10 cellular contexts compared by ENCODE assay signal in the genomic region with DNA sequence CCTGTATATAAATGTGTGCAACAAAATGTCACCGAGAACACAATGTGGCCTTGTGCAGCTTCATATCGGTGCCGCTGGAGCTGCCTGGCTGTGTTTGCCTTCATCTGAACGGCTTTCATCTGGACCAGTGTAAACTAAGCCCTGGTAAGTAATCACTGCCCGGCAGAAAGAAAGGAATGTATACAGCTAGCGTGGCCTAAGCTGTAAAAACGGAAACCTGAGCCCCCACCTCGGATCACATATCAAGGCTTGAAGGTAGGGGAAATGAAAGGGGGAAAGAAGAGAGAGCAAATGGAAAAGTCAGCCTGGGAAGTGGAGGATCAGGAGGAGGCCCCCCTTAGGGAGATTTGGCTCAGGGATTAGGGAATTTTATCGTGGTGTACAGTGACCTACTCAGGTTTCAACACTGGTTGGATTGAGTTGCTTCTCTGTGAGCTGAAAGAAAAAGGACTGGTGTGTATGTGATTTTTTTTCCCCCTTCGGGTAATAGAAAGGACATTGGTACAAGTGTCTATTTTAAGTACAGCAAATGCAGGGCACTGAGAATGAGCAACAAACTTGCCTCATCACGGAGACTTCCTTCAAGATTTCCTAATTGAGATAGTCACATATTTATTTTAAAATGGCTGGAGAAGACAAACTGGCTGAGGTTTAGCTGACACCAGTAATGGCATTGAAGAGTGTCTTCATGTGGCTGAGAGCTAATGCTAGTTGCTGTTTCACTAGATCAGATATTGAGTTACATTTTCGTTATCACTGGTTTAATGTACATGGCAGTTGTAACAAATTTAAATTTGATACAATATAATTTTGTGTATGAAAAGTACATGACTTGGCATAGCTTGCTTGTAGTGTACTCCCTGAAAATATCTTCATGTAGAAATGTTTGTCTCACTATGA. TPM values are rescaled to one million over a fixed set of nuclear protein-coding genes. Genes with fewer than 3 reads are reported as not detected.
A peak's percentile ranks its signal among the peaks of the same experiment; 100 is the strongest.
DNase-seq lines count a peak whose midpoint lies in the region; ATAC-seq, FAIRE-seq and TF ChIP-seq lines count a peak whose summit lies in the region.
"Had no signal": no experiment of that assay in that cellular context is flagged by ENCODE, and none has a peak within 500 bp of the region (broad histone marks: within the 10 kb centered on the region; RNA-seq: fewer than 3 reads in every experiment).

No MANE protein-coding gene starts in this region.

- 7% methylated on average over 12 of the region's 12 CpGs for WGBS in HepG2 (ENCODE audit: low lambda C conversion rate)
- WGBS in right lobe of liver (ENCODE audit: insufficient coverage, low coverage, low lambda C conversion rate, missing lambda C conversion rate) = 44% methylated on average over 12 of the region's 12 CpGs
- WGBS in aorta, 2 donors = 5 to 7% methylated on average over 12 of the region's 12 CpGs

- FAIRE-seq in HepG2 (lab: Jason Lieb, UNC) = peak; percentile 90

- H4K20me1 ChIP-seq in HepG2 (ENCODE audit: insufficient read depth, low read length) = no peaks in the 10 kb centered on the region; the same call in 1 of the 2 replicates

- DNase-seq in HepG2 (ENCODE audit: low spot score) (peak; percentile 98), right lobe of liver (no peak), astrocyte of the hippocampus (ENCODE audit: low read depth, low spot score) (peak; percentile 61), left lung (no peak), aorta (no peak), GDM1 (lab: John Stamatoyannopoulos, UW) (no peak)
- DNase-seq: activated T-cell treated with anti-CD3 and anti-CD28 coated beads, Interleukin-2, amount 50 U/mL, for 24 hours had no signal

- H3K4me2 ChIP-seq in HepG2 (ENCODE audit: low read depth, low read length) = peak overlapping the region; percentile 79

- CTCF ChIA-PET in HepG2 (lab: Yijun Ruan, JAX; ENCODE audit: low intra/inter-chr PET ratio, low total read pairs) = no interaction called here

- H3K9ac ChIP-seq in HepG2 (ENCODE audit: insufficient read depth, low read depth, low read length) = peak overlapping the region; percentile 75
- H3K9ac ChIP-seq: BLaER1 treated with 17β-estradiol and CSF1 and Interleukin-3, amounts not matched to agents 10 nM and 100 nM had no signal

- intact Hi-C loops in HepG2 (cut with micrococcal nuclease; ENCODE audit: unreplicated experiment) = loop anchor here (1.0 to 10.0 kb wide), 3 partner anchors 47 to 182 kb away; no protein-coding TSS in a partner anchor
- intact Hi-C loops in right lobe of liver (cut with DNase I) = no loop called here
- intact Hi-C loops in left lung (cut with DNase I) = no loop called here
- intact Hi-C loops in aorta (cut with DNase I) = loop anchor here (5.0 kb wide), 2 partner anchors 69 to 119 kb away; no protein-coding TSS in a partner anchor

- POLR2A ChIA-PET in HepG2 (lab: Yijun Ruan, JAX) = interaction anchor here (0.8 to 4.9 kb wide), 6 partner anchors 18 to 982 kb away, joined by 3 to 50 read pairs (median 4); a partner anchor contains a TSS

- TF ChIP-seq POLR2A in HepG2 (IDR thresholded peaks at IDR 0.05; ENCODE audit: insufficient read depth in 1 of 2, low read depth in 2 of 2, low read length in 2 of 2) (peak in 1 of 2 experiments; percentile 41; a peak in 1 of 4 replicates), right lobe of liver (IDR thresholded peaks at IDR 0.05) (no peak)

- peak; percentile 83 for ATAC-seq in HepG2
- ATAC-seq in right lobe of liver = no peak
- peak; percentile 10 for ATAC-seq in left lung
- ATAC-seq in aorta (ENCODE audit: low FRiP score) = no peak
- ATAC-seq in HG03139 (IDR thresholded peaks at IDR 0.05; ENCODE audit: unreplicated experiment) = no peak
- no peak for ATAC-seq in HG02840 (IDR thresholded peaks at IDR 0.05; ENCODE audit: low FRiP score, unreplicated experiment)

- TF ChIP-seq CTCF in HepG2 (CRISPR knock-in tag; IDR thresholded peaks at IDR 0.05) (no peak), right lobe of liver (IDR thresholded peaks at IDR 0.05) (no peak), left lung (IDR thresholded peaks at IDR 0.05) (no peak)

- no peak overlapping the region for H2AFZ ChIP-seq in HepG2 (ENCODE audit: low read length)

- H3K4me3 ChIP-seq in HepG2 (replicated peaks in 1 of 3; ENCODE audit: insufficient read depth in 1 of 3, low read depth in 2 of 3, low read length in 3 of 3) = peak overlapping the region; percentile 50 to 98 (median 94); a peak in 5 of 6 replicates
- no peak overlapping the region for H3K4me3 ChIP-seq in right lobe of liver
- no peak overlapping the region for H3K4me3 ChIP-seq in left lung
- peak overlapping the region in 1 of 2 donors; percentile 58 for H3K4me3 ChIP-seq in aorta (ENCODE audit: low read length in 2 of 2)
- H3K4me3 ChIP-seq: BLaER1 treated with 17β-estradiol and CSF1 and Interleukin-3, amounts not matched to agents 10 nM and 100 nM had no signal

- TF ChIP-seq EP300 in HepG2 (IDR thresholded peaks at IDR 0.05; ENCODE audit: low read depth in 2 of 2, low read length in 2 of 2) (peak; percentile 21 to 90; a peak in 2 of 4 replicates), HepG2 (CRISPR knock-in tag; IDR thresholded peaks at IDR 0.05; ENCODE audit: borderline replicate concordance) (peak; percentile 83)

- H3K36me3 ChIP-seq in HepG2 (replicated peaks in 1 of 2; ENCODE audit: control insufficient read depth in 1 of 2, insufficient read depth in 2 of 2, low read length in 2 of 2) = no peaks in the 10 kb centered on the region
- H3K36me3 ChIP-seq in right lobe of liver = no peaks in the 10 kb centered on the region
- no peaks in the 10 kb centered on the region for H3K36me3 ChIP-seq in left lung
- no peaks in the 10 kb centered on the region for H3K36me3 ChIP-seq in aorta (ENCODE audit: control insufficient read depth in 1 of 2, insufficient read depth in 2 of 2, low read length in 1 of 2)
- H3K36me3 ChIP-seq: BLaER1 treated with 17β-estradiol and CSF1 and Interleukin-3, amounts not matched to agents 10 nM and 100 nM had no signal

- no peak for TF ChIP-seq RAD21 in HepG2 (CRISPR knock-in tag; IDR thresholded peaks at IDR 0.05)

- in situ Hi-C loops in HepG2 (cut with HindIII; ENCODE audit: extremely low pct_ligation_motif_present, low pct_unique_long_range_greater_than_20kb) = no loop called here

- H3K27ac ChIP-seq in HepG2 (ENCODE audit: extremely low read length, insufficient read depth, low read length) = peak overlapping the region; percentile 82
- no peak overlapping the region for H3K27ac ChIP-seq in right lobe of liver
- H3K27ac ChIP-seq in left lung = peak overlapping the region in 1 of 2 donors; percentile 21
- H3K27ac ChIP-seq in aorta (ENCODE audit: low read depth in 1 of 2, low read length in 2 of 2) = peak overlapping the region; percentile 33 to 37
- H3K27ac ChIP-seq: BLaER1 treated with 17β-estradiol and CSF1 and Interleukin-3, amounts not matched to agents 10 nM and 100 nM had no signal

- peaks cover 57% of the 10 kb centered on the region for H3K4me1 ChIP-seq in HepG2 (ENCODE audit: insufficient read depth, low read length)
- H3K4me1 ChIP-seq in right lobe of liver = peaks cover 0 to 11% (median 0%) of the 10 kb centered on the region in 4 donors
- peaks cover 20 to 47% of the 10 kb centered on the region in 2 donors for H3K4me1 ChIP-seq in left lung
- H3K4me1 ChIP-seq in aorta (ENCODE audit: control insufficient read depth in 1 of 2, insufficient read depth in 2 of 2, low read length in 2 of 2) = peaks cover 1 to 10% of the 10 kb centered on the region in 2 donors

- H3K27me3 ChIP-seq in HepG2 (ENCODE audit: control insufficient read depth in 1 of 2, insufficient read depth in 2 of 2, low read length in 2 of 2) (no peaks in the 10 kb centered on the region; a peak in 2 of 5 replicates), right lobe of liver (no peaks in the 10 kb centered on the region), left lung (peaks cover 0 to 74% of the 10 kb centered on the region in 2 donors), aorta (ENCODE audit: control insufficient read depth in 1 of 2, insufficient read depth in 2 of 2, low read length in 1 of 2) (no peaks in the 10 kb centered on the region)

- peaks cover 75% of the 10 kb centered on the region for H3K79me2 ChIP-seq in HepG2 (ENCODE audit: insufficient read depth, low read length)

- no TSS peak for BruUV-seq in HepG2 (replicated peaks; lab: Mats Ljungman, UMichigan)

- H3K9me3 ChIP-seq in HepG2 (ENCODE audit: low read length) (no peaks in the 10 kb centered on the region), right lobe of liver (no peaks in the 10 kb centered on the region), left lung (no peaks in the 10 kb centered on the region), aorta (ENCODE audit: control insufficient read depth, low read length) (no peaks in the 10 kb centered on the region)
- H3K9me3 ChIP-seq: BLaER1 treated with 17β-estradiol and CSF1 and Interleukin-3, amounts not matched to agents 10 nM and 100 nM had no signal

RNA-seq across cellular contexts. Expression of a gene that starts 3.5 kb away (rescaled TPM):
- total RNA-seq in HepG2 (2016; rRNA removed; fragmentation: Illumina TruSeq; extraction: Trizol) (5.0 and 6.9 TPM in 2 replicates), right lobe of liver (1 to 10 TPM; 1.3 to 3.5 (median 1.6) TPM), left lung (10 to 100 TPM in 1 of 2 donors, 1 to 10 TPM in 1; 6.5 to 11.1 TPM), aorta (10 to 100 TPM; 18.6 to 20.2 TPM)
- total RNA-seq in HepG2 (2016; cell fraction: cytosol; rRNA removed; fragmentation: Illumina TruSeq; extraction: Trizol; ENCODE audit: low read depth) = 16.8 and 17.1 TPM in 2 replicates
- total RNA-seq in HepG2 (2016; cell fraction: insoluble cytoplasmic fraction; rRNA removed; fragmentation: Illumina TruSeq; extraction: Trizol) = 4.6 and 7.3 TPM in 2 replicates
- 9.6 and 9.9 TPM in 2 replicates for total RNA-seq in HepG2 (2016; cell fraction: membrane; rRNA removed; fragmentation: Illumina TruSeq; extraction: Trizol)
- 20.2 and 20.8 TPM in 2 replicates for total RNA-seq in HepG2 (2016; cell fraction: nucleus; rRNA removed; fragmentation: Illumina TruSeq; extraction: Trizol)
- polyA plus RNA-seq in HepG2 (2011; rRNA removed) (1.2 and 1.5 TPM in 2 replicates), aorta (1 to 10 TPM; 8.2 to 9.0 TPM)
- 0.68 and 0.69 TPM in 2 replicates for polyA plus RNA-seq in HepG2 (2011; cell fraction: cytosol; rRNA removed)
- polyA plus RNA-seq in HepG2 (2011; cell fraction: nucleus; rRNA removed) = 2.6 and 4.7 TPM in 2 replicates
- 7.5 and 8.9 TPM in 2 replicates for polyA plus RNA-seq in HepG2 (2012)
- 3.7 and 4.0 TPM in 2 replicates for polyA plus RNA-seq in HepG2 (2016; cell fraction: cytosol; fragmentation: Illumina TruSeq; extraction: Trizol; ENCODE audit: low read depth)
- polyA plus RNA-seq in HepG2 (2016; cell fraction: insoluble cytoplasmic fraction; fragmentation: Illumina TruSeq; extraction: Trizol; ENCODE audit: low read depth) = 7.3 and 10.4 TPM in 2 replicates
- 7.3 and 8.1 TPM in 2 replicates for polyA plus RNA-seq in HepG2 (2016; cell fraction: membrane; fragmentation: Illumina TruSeq; extraction: Trizol; ENCODE audit: low read depth)
- polyA plus RNA-seq in HepG2 (2016; cell fraction: nucleus; fragmentation: Illumina TruSeq; extraction: Trizol; ENCODE audit: insufficient read depth, low read depth) = 11.6 and 12.0 TPM in 2 replicates
- 0.12 and 2.0 TPM in 2 replicates for polyA minus RNA-seq in HepG2 (2011; rRNA and poly(A)+ RNA removed; ENCODE audit: low replicate concordance)
- 2.5 and 3.5 TPM in 2 replicates for polyA minus RNA-seq in HepG2 (2011; cell fraction: cytosol; rRNA and poly(A)+ RNA removed)
- 17.2 and 22.7 TPM in 2 replicates for polyA minus RNA-seq in HepG2 (2011; cell fraction: nucleus; rRNA and poly(A)+ RNA removed)

RNA-seq across cellular contexts. Expression of a gene that starts 34.0 kb away (rescaled TPM):
- 17.0 and 23.7 TPM in 2 replicates for total RNA-seq in HepG2 (2016; rRNA removed; fragmentation: Illumina TruSeq; extraction: Trizol)
- total RNA-seq in HepG2 (2016; cell fraction: cytosol; rRNA removed; fragmentation: Illumina TruSeq; extraction: Trizol; ENCODE audit: low read depth) = 2.9 and 3.2 TPM in 2 replicates
- total RNA-seq in HepG2 (2016; cell fraction: insoluble cytoplasmic fraction; rRNA removed; fragmentation: Illumina TruSeq; extraction: Trizol) = 18.3 and 23.8 TPM in 2 replicates
- total RNA-seq in HepG2 (2016; cell fraction: membrane; rRNA removed; fragmentation: Illumina TruSeq; extraction: Trizol) = 9.3 and 9.5 TPM in 2 replicates
- total RNA-seq in HepG2 (2016; cell fraction: nucleus; rRNA removed; fragmentation: Illumina TruSeq; extraction: Trizol) = 14.1 and 15.4 TPM in 2 replicates
- polyA plus RNA-seq in HepG2 (2011; rRNA removed) = 12.5 and 16.2 TPM in 2 replicates
- 9.6 and 11.7 TPM in 2 replicates for polyA plus RNA-seq in HepG2 (2011; cell fraction: cytosol; rRNA removed)
- polyA plus RNA-seq in HepG2 (2011; cell fraction: nucleus; rRNA removed) = 7.2 and 7.4 TPM in 2 replicates
- polyA plus RNA-seq in HepG2 (2012) = 9.1 and 10.3 TPM in 2 replicates
- 2.9 TPM in 2 replicates for polyA plus RNA-seq in HepG2 (2016; cell fraction: cytosol; fragmentation: Illumina TruSeq; extraction: Trizol; ENCODE audit: low read depth)
- 23.7 and 26.1 TPM in 2 replicates for polyA plus RNA-seq in HepG2 (2016; cell fraction: insoluble cytoplasmic fraction; fragmentation: Illumina TruSeq; extraction: Trizol; ENCODE audit: low read depth)
- polyA plus RNA-seq in HepG2 (2016; cell fraction: membrane; fragmentation: Illumina TruSeq; extraction: Trizol; ENCODE audit: low read depth) = 5.0 and 6.5 TPM in 2 replicates
- 9.4 and 12.7 TPM in 2 replicates for polyA plus RNA-seq in HepG2 (2016; cell fraction: nucleus; fragmentation: Illumina TruSeq; extraction: Trizol; ENCODE audit: insufficient read depth, low read depth)
- 31.3 and 38.1 TPM in 2 replicates for polyA minus RNA-seq in HepG2 (2011; rRNA and poly(A)+ RNA removed; ENCODE audit: low replicate concordance)
- polyA minus RNA-seq in HepG2 (2011; cell fraction: cytosol; rRNA and poly(A)+ RNA removed) = 11.1 and 12.6 TPM in 2 replicates
- polyA minus RNA-seq in HepG2 (2011; cell fraction: nucleus; rRNA and poly(A)+ RNA removed) = 31.7 and 32.4 TPM in 2 replicates
- total RNA-seq in right lobe of liver = 10 to 100 TPM; 17.0 to 25.1 (median 19.0) TPM
- total RNA-seq in left lung = 10 to 100 TPM; 19.2 to 20.6 TPM
- total RNA-seq in aorta = 10 to 100 TPM in 1 of 2 donors, 1 to 10 TPM in 1; 9.9 to 12.9 TPM
- 1 to 10 TPM; 5.3 to 8.1 TPM for polyA plus RNA-seq in aorta

Comparison
In these comparisons a context has a peak if more than half of its experiments do, and no peak if none do; other contexts are left out.
1. ATAC-seq: peak in HepG2 (single experiment) and left lung (single experiment); none in right lobe of liver (0 of 4), aorta (single experiment), HG03139 (single experiment) and HG02840 (single experiment).
2. DNase-seq: peak in HepG2 (single experiment) and astrocyte of the hippocampus (single experiment); none in right lobe of liver (0 of 3), left lung (0 of 2), aorta (0 of 2) and GDM1 (single experiment).
3. H3K27ac ChIP-seq: peak in HepG2 (single experiment) and aorta (2 of 2); none in right lobe of liver (0 of 3).
4. H3K4me3 ChIP-seq: peak in HepG2 (3 of 3); none in right lobe of liver (0 of 3) and left lung (0 of 2).
5. intact Hi-C loops: an anchor here in HepG2 (1.0 to 10.0 kb wide) and aorta (5.0 kb wide); none called in right lobe of liver and left lung.